ENCODE assay signal across 26 cellular contexts in genomic region chr9:26850995-26851394, GRCh38.
"Had no signal": no experiment of that assay in that cellular context is flagged by ENCODE, and none has a peak within 500 bp of the region (broad histone marks: within the 10 kb centered on the region; RNA-seq: fewer than 3 reads in every experiment).

No MANE protein-coding gene starts in this region.

- H3K4me1 Mint-ChIP-seq: immature natural killer cell, mesothelial cell of epicardium, naive B cell had no signal

- H3K27ac Mint-ChIP-seq: mesothelial cell of epicardium, naive B cell had no signal

- H3K4me1 ChIP-seq: esophagus muscularis mucosa, foreskin keratinocyte, gastroesophageal sphincter, lower lobe of right lung had no signal

- H3K27me3 Mint-ChIP-seq: naive B cell had no signal

- H2AFZ ChIP-seq: hepatocyte had no signal

- H3K4me2 ChIP-seq: hepatocyte had no signal

- DNase-seq: dermis blood vessel endothelial cell; dorsolateral prefrontal cortex; effector CD4-positive, alpha-beta T cell; effector memory CD4-positive, alpha-beta T cell; foreskin keratinocyte; heart left ventricle; hypothalamus; immature natural killer cell; islet precursor cell; kidney; kidney glomerular epithelial cell; left colon; left ventricle myocardium inferior; lower lobe of right lung; mesenchymal stem cell; mucosa of descending colon; naive B cell had no signal

- H3K9me3 Mint-ChIP-seq: immature natural killer cell, naive B cell had no signal

- H3K4me3 ChIP-seq: coronary artery, dorsolateral prefrontal cortex, esophagus muscularis mucosa, gastroesophageal sphincter, heart left ventricle, hepatocyte, left ventricle myocardium inferior, lower lobe of right lung, mucosa of descending colon had no signal

- H3K9me3 ChIP-seq: esophagus muscularis mucosa, gastroesophageal sphincter, heart left ventricle, left ventricle myocardium inferior, lower lobe of right lung, mucosa of descending colon had no signal

- H3K4me3 Mint-ChIP-seq: immature natural killer cell, mesothelial cell of epicardium, naive B cell had no signal

- H3K79me2 ChIP-seq: hepatocyte had no signal

- ATAC-seq: foreskin keratinocyte, gastroesophageal sphincter, heart left ventricle, left colon, left lobe of liver, lower lobe of right lung, mucosa of descending colon had no signal

- H3K27me3 ChIP-seq: dorsolateral prefrontal cortex, esophagus muscularis mucosa, foreskin keratinocyte, gastroesophageal sphincter, heart left ventricle, hepatocyte had no signal

- FAIRE-seq: colon, endothelial cell of umbilical vein, frontal cortex, kidney had no signal

- H3K27ac ChIP-seq: coronary artery, dorsolateral prefrontal cortex, esophagus muscularis mucosa, foreskin keratinocyte, gastroesophageal sphincter, heart left ventricle, hepatocyte, left ventricle myocardium inferior, lower lobe of right lung had no signal
